ENCODE assay signal across 8 cellular contexts in the genomic region with DNA sequence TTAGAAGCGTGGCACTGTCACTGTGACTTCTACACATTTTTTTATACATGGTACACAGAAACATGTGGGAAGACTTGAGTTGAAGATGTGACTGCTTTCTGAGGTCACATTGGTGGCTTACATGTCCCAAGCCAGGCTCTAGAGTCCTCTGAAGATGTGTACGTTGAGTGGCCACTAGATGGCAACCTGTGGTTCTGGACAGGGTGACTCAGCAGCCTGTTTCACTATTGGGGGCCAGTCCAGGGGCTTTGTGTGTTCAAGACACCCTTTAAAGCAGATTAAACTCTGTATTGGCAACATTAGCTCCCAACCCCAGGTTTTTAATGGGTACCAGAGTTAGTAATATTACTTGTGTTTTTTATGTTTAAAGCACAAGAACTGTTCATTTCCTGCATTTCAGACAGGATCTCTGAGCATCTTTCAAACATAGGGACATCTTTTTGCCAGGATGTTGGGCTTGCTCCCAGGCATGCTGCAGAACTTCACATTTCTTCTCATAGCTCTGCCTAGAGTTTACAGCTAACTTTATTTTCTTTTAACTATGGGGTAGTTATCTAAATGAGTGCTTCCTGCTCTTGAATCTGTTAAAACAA. TPM values are rescaled to one million over a fixed set of nuclear protein-coding genes. Genes with fewer than 3 reads are reported as not detected.
DNase-seq lines count a peak whose midpoint lies in the region; ATAC-seq and TF ChIP-seq lines count a peak whose summit lies in the region.

No MANE protein-coding gene starts in this region.

- peaks cover 35 to 53% of the 10 kb centered on the region in 2 donors for H3K36me3 Mint-ChIP-seq in CD4-positive, alpha-beta memory T cell
- peaks cover 22% of the 10 kb centered on the region for H3K36me3 Mint-ChIP-seq in activated CD4-positive, alpha-beta memory T cell treated with anti-CD3 and anti-CD28 coated beads for 36 hours
- peaks cover 48% of the 10 kb centered on the region for H3K36me3 Mint-ChIP-seq in endodermal cell (ENCODE audit: low read depth)
- H3K36me3 Mint-ChIP-seq in stimulated activated effector memory CD8-positive, alpha-beta T cell treated with anti-CD3 and anti-CD28 coated beads, Interleukin-12 subunit alpha, Interleukin-12 subunit beta, amount 100 ng/mL, for 72 hours: peaks cover 35% of the 10 kb centered on the region

- peak; percentile 94 for TF ChIP-seq CTCF in endodermal cell (conservative IDR thresholded peaks at IDR 0.05)

- 30% methylated on average over 2 of the region's 2 CpGs; no CpG with 5 or more reads in 1 of the 2 experiments for WGBS in endodermal cell (ENCODE audit: insufficient coverage in 1 of 2, insufficient read length in 1 of 2), 2 experiments

- H3K27ac ChIP-seq in CD4-positive, alpha-beta memory T cell (ENCODE audit: low read depth, low read length): no peak overlapping the region
- H3K27ac ChIP-seq in endodermal cell (ENCODE audit: low read depth, low read length): peak overlapping the region; percentile 3

- no peaks in the 10 kb centered on the region for H3K9me3 Mint-ChIP-seq in CD4-positive, alpha-beta memory T cell
- no peaks in the 10 kb centered on the region for H3K9me3 Mint-ChIP-seq in activated CD4-positive, alpha-beta memory T cell treated with anti-CD3 and anti-CD28 coated beads for 36 hours
- no peaks in the 10 kb centered on the region for H3K9me3 Mint-ChIP-seq in endodermal cell
- H3K9me3 Mint-ChIP-seq in stimulated activated effector memory CD8-positive, alpha-beta T cell treated with anti-CD3 and anti-CD28 coated beads, Interleukin-12 subunit alpha, Interleukin-12 subunit beta, amount 100 ng/mL, for 72 hours: no peaks in the 10 kb centered on the region

- H3K4me3 Mint-ChIP-seq in CD4-positive, alpha-beta memory T cell: no peak overlapping the region
- no peak overlapping the region for H3K4me3 Mint-ChIP-seq in activated CD4-positive, alpha-beta memory T cell treated with anti-CD3 and anti-CD28 coated beads for 36 hours
- no peak overlapping the region for H3K4me3 Mint-ChIP-seq in endodermal cell
- no peak overlapping the region for H3K4me3 Mint-ChIP-seq in stimulated activated effector memory CD8-positive, alpha-beta T cell treated with anti-CD3 and anti-CD28 coated beads, Interleukin-12 subunit alpha, Interleukin-12 subunit beta, amount 100 ng/mL, for 72 hours

- peak overlapping the region in 1 of 7 donors; percentile 5 for H3K27ac Mint-ChIP-seq in CD4-positive, alpha-beta memory T cell
- no peak overlapping the region for H3K27ac Mint-ChIP-seq in activated CD4-positive, alpha-beta memory T cell treated with anti-CD3 and anti-CD28 coated beads for 36 hours
- H3K27ac Mint-ChIP-seq in endodermal cell: peak overlapping the region; percentile 79
- peak overlapping the region; percentile 50 for H3K27ac Mint-ChIP-seq in stimulated activated effector memory CD8-positive, alpha-beta T cell treated with anti-CD3 and anti-CD28 coated beads, Interleukin-12 subunit alpha, Interleukin-12 subunit beta, amount 100 ng/mL, for 72 hours

- intact Hi-C loops in CD4-positive, alpha-beta memory T cell (cut with micrococcal nuclease): loop anchor here (1.0 to 10.0 kb wide), 3 partner anchors 54 to 769 kb away; a partner anchor contains a TSS
- intact Hi-C loops in activated CD4-positive, alpha-beta memory T cell treated with anti-CD3 and anti-CD28 coated beads for 36 hours (cut with micrococcal nuclease): loop anchor here (2.0 to 10.0 kb wide), 2 partner anchors 51 to 129 kb away; a partner anchor contains a TSS

- H3K4me3 ChIP-seq in CD4-positive, alpha-beta memory T cell (ENCODE audit: low read length in 2 of 2): no peak overlapping the region
- H3K4me3 ChIP-seq in endodermal cell (ENCODE audit: low read length): no peak overlapping the region

- POLR2A ChIA-PET in CD4-positive, alpha-beta memory T cell (lab: Charles Lee; ENCODE audit: partially characterized antibody): no interaction called here
- POLR2A ChIA-PET in activated CD4-positive, alpha-beta memory T cell treated with anti-CD3 and anti-CD28 coated beads for 36 hours (lab: Charles Lee): no interaction called here

- no peaks in the 10 kb centered on the region for H3K27me3 ChIP-seq in CD4-positive, alpha-beta memory T cell (ENCODE audit: insufficient read depth, low read length)
- H3K27me3 ChIP-seq in endodermal cell (ENCODE audit: control insufficient read depth, insufficient read depth, low read length, poor library complexity, severe bottlenecking): no peaks in the 10 kb centered on the region

- no peak overlapping the region for H3K9ac ChIP-seq in endodermal cell (ENCODE audit: extremely low read depth, low read length, poor library complexity, severe bottlenecking)

- no peaks in the 10 kb centered on the region for H3K4me1 ChIP-seq in CD4-positive, alpha-beta memory T cell (ENCODE audit: insufficient read depth, low read length)
- peaks cover 10% of the 10 kb centered on the region for H3K4me1 ChIP-seq in endodermal cell (ENCODE audit: control insufficient read depth, insufficient read depth, low read length)

- H3K36me3 ChIP-seq in CD4-positive, alpha-beta memory T cell (ENCODE audit: insufficient read depth, low read length): peaks cover 12% of the 10 kb centered on the region
- peaks cover 71% of the 10 kb centered on the region for H3K36me3 ChIP-seq in endodermal cell (ENCODE audit: control insufficient read depth, insufficient read depth, low read length)

- CTCF ChIA-PET in CD4-positive, alpha-beta memory T cell (lab: Charles Lee; ENCODE audit: partially characterized antibody): interaction anchor here (0.7 to 3.4 kb wide), 20 partner anchors 9 to 1746 kb away, joined by 3 to 19 read pairs (median 4); a partner anchor contains a TSS
- CTCF ChIA-PET in activated CD4-positive, alpha-beta memory T cell treated with anti-CD3 and anti-CD28 coated beads for 36 hours (lab: Charles Lee): interaction anchor here (0.7 to 1.6 kb wide), 11 partner anchors 9 to 64 kb away, joined by 3 to 5 read pairs (median 3); no protein-coding TSS in a partner anchor

- peak in 4 of 5 donors; percentile 22 to 39 (median 30) for DNase-seq in CD4-positive, alpha-beta memory T cell
- DNase-seq in GM19240 (ENCODE audit: insufficient read length, low spot score) (peak; percentile 53), NCI-H748 (lab: John Stamatoyannopoulos, UW; ENCODE audit: unreplicated experiment) (peak; percentile 47), endodermal cell (peak; percentile 87), middle frontal gyrus (ENCODE audit: extremely low spot score, low spot score) (peak; percentile 58)
- DNase-seq in activated CD4-positive, alpha-beta memory T cell treated with anti-CD3 and anti-CD28 coated beads for 36 hours: peak; percentile 62
- peak; percentile 20 to 70 for DNase-seq in stimulated activated effector memory CD8-positive, alpha-beta T cell treated with anti-CD3 and anti-CD28 coated beads, Interleukin-12 subunit alpha, Interleukin-12 subunit beta, amount 100 ng/mL, for 72 hours (ENCODE audit: low spot score in 2 of 2)

- H3K9me3 ChIP-seq in CD4-positive, alpha-beta memory T cell (ENCODE audit: control insufficient read depth in 1 of 2, low read length in 2 of 2): no peaks in the 10 kb centered on the region
- H3K9me3 ChIP-seq in endodermal cell (ENCODE audit: control insufficient read depth, low read length): no peaks in the 10 kb centered on the region

- no peaks in the 10 kb centered on the region for H3K27me3 Mint-ChIP-seq in CD4-positive, alpha-beta memory T cell
- no peaks in the 10 kb centered on the region for H3K27me3 Mint-ChIP-seq in activated CD4-positive, alpha-beta memory T cell treated with anti-CD3 and anti-CD28 coated beads for 36 hours
- H3K27me3 Mint-ChIP-seq in endodermal cell (ENCODE audit: insufficient read depth): no peaks in the 10 kb centered on the region

- peak; percentile 98 for ATAC-seq in HG03354 (IDR thresholded peaks at IDR 0.05; ENCODE audit: poor library complexity, severe bottlenecking, unreplicated experiment)
- peak; percentile 97 for ATAC-seq in stimulated activated effector memory CD8-positive, alpha-beta T cell treated with anti-CD3 and anti-CD28 coated beads, Interleukin-12 subunit alpha, Interleukin-12 subunit beta, amount 100 ng/mL, for 72 hours

- H3K4me1 Mint-ChIP-seq in CD4-positive, alpha-beta memory T cell: peaks cover 0 to 4% (median 2%) of the 10 kb centered on the region in 4 donors
- H3K4me1 Mint-ChIP-seq in activated CD4-positive, alpha-beta memory T cell treated with anti-CD3 and anti-CD28 coated beads for 36 hours (ENCODE audit: low read depth): peaks cover 12% of the 10 kb centered on the region
- peaks cover 20% of the 10 kb centered on the region for H3K4me1 Mint-ChIP-seq in endodermal cell
- H3K4me1 Mint-ChIP-seq in stimulated activated effector memory CD8-positive, alpha-beta T cell treated with anti-CD3 and anti-CD28 coated beads, Interleukin-12 subunit alpha, Interleukin-12 subunit beta, amount 100 ng/mL, for 72 hours: peaks cover 19% of the 10 kb centered on the region

RNA-seq across cellular contexts. Expression of a gene that starts 53.0 kb away (rescaled TPM):
- 10 to 100 TPM; 54.0 to 58.9 TPM for total RNA-seq in CD4-positive, alpha-beta memory T cell
- 10 to 100 TPM; 13.5 to 22.3 TPM for polyA plus RNA-seq in CD4-positive, alpha-beta memory T cell
- 10 to 100 TPM; 23.5 to 25.1 TPM for total RNA-seq in activated CD4-positive, alpha-beta memory T cell treated with anti-CD3 and anti-CD28 coated beads for 36 hours
- 10 to 100 TPM; 42.0 to 51.5 TPM for total RNA-seq in endodermal cell
- polyA plus RNA-seq in endodermal cell (2013, experiment 1 of 2): 32.6 TPM
- polyA plus RNA-seq in endodermal cell (2013, experiment 2 of 2): 40.9 TPM

Comparison
In these comparisons a context has a peak if more than half of its experiments do, and no peak if none do; other contexts are left out.
1. DNase-seq: peak in every context shown above with its lines; median percentile 87 in endodermal cell; 62 in activated CD4-positive, alpha-beta memory T cell treated with anti-CD3 and anti-CD28 coated beads for 36 hours; 58 in middle frontal gyrus; 53 in GM19240; 47 in NCI-H748; 45 in stimulated activated effector memory CD8-positive, alpha-beta T cell treated with anti-CD3 and anti-CD28 coated beads, Interleukin-12 subunit alpha, Interleukin-12 subunit beta, amount 100 ng/mL, for 72 hours; 30 in CD4-positive, alpha-beta memory T cell.